Comparison of ENCODE assay signal across 1 cellular context in the genomic region with DNA sequence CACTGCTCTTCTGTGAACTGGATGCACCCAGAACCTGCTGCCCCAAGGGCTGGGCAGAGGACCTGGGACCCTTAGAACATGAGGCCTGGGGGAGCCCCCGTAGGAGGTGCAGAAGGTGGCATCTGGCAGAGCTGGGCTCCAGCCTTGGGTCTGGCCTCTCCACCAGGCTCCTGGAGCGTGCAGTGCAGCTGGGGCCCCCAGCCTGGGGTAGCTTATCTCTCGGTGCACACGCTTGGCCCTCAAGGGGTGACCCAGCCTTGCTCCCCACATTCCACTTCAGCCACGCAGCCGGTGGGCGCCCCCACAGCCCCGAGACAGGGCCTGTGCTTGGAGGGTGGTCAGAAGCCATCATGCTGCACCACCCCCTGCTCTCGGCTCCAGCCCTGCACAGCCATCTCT.
TF ChIP-seq lines count a peak whose summit lies in the region.

No MANE protein-coding gene starts in this region.

TF ChIP-seq in K562, 482 proteins besides CTCF, POLR2A, EP300 and RAD21 (continued from another document):
- TF ChIP-seq, protein P1, sequence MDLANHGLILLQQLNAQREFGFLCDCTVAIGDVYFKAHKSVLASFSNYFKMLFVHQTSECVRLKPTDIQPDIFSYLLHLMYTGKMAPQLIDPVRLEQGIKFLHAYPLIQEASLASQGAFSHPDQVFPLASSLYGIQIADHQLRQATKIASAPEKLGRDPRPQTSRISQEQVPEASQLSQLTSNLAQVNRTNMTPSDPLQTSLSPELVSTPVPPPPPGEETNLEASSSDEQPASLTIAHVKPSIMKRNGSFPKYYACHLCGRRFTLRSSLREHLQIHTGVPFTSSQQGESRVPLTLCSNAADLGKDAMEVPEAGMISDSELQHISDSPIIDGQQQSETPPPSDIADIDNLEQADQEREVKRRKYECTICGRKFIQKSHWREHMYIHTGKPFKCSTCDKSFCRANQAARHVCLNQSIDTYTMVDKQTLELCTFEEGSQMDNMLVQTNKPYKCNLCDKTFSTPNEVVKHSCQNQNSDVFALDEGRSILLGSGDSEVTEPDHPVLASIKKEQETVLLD (IDR thresholded peaks at IDR 0.05) = no peak
- peak in 1 of 2 experiments; percentile 37; a peak in 1 of 4 replicates for TF ChIP-seq MAZ (CRISPR knock-in tag; conservative IDR thresholded peaks at IDR 0.05 in 1 of 2, IDR thresholded peaks at IDR 0.05 in 1 of 2)
- TF ChIP-seq, protein P2, sequence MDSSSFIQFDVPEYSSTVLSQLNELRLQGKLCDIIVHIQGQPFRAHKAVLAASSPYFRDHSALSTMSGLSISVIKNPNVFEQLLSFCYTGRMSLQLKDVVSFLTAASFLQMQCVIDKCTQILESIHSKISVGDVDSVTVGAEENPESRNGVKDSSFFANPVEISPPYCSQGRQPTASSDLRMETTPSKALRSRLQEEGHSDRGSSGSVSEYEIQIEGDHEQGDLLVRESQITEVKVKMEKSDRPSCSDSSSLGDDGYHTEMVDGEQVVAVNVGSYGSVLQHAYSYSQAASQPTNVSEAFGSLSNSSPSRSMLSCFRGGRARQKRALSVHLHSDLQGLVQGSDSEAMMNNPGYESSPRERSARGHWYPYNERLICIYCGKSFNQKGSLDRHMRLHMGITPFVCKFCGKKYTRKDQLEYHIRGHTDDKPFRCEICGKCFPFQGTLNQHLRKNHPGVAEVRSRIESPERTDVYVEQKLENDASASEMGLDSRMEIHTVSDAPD (CRISPR knock-in tag; IDR thresholded peaks at IDR 0.05) = no peak
- TF ChIP-seq RFX1 (IDR thresholded peaks at IDR 0.05) = no peak
- TF ChIP-seq, protein P3, sequence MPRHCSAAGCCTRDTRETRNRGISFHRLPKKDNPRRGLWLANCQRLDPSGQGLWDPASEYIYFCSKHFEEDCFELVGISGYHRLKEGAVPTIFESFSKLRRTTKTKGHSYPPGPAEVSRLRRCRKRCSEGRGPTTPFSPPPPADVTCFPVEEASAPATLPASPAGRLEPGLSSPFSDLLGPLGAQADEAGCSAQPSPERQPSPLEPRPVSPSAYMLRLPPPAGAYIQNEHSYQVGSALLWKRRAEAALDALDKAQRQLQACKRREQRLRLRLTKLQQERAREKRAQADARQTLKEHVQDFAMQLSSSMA (CRISPR knock-in tag; IDR thresholded peaks at IDR 0.05) = no peak
- no peak for TF ChIP-seq E2F3 (CRISPR knock-in tag; IDR thresholded peaks at IDR 0.05)
- TF ChIP-seq TAL1 (IDR thresholded peaks at IDR 0.05) = peak; percentile 26; the same call in 1 of the 2 replicates
- TF ChIP-seq NR4A1 (CRISPR knock-in tag; IDR thresholded peaks at IDR 0.05) = no peak
- no peak for TF ChIP-seq NR4A1 (tag; IDR thresholded peaks at IDR 0.05)
- no peak for TF ChIP-seq NCOA6 (IDR thresholded peaks at IDR 0.05)
- no peak for TF ChIP-seq CEBPB (tag; IDR thresholded peaks at IDR 0.05)
- TF ChIP-seq, protein P4, sequence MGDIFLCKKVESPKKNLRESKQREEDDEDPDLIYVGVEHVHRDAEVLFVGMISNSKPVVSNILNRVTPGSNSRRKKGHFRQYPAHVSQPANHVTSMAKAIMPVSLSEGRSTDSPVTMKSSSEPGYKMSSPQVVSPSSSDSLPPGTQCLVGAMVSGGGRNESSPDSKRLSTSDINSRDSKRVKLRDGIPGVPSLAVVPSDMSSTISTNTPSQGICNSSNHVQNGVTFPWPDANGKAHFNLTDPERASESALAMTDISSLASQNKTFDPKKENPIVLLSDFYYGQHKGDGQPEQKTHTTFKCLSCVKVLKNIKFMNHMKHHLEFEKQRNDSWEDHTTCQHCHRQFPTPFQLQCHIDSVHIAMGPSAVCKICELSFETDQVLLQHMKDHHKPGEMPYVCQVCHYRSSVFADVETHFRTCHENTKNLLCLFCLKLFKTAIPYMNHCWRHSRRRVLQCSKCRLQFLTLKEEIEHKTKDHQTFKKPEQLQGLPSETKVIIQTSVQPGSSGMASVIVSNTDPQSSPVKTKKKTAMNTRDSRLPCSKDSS (IDR thresholded peaks at IDR 0.05; ENCODE audit: low read depth, partially characterized antibody) = no peak
- no peak for TF ChIP-seq ZNF76 (CRISPR knock-in tag; IDR thresholded peaks at IDR 0.05; ENCODE audit: borderline replicate concordance)
- peak; percentile 36 for TF ChIP-seq CCNT2 (IDR thresholded peaks at IDR 0.05; ENCODE audit: borderline replicate concordance, extremely low read depth, insufficient read length, low read depth, low read length)
- TF ChIP-seq ZNF133 (CRISPR knock-in tag; IDR thresholded peaks at IDR 0.05) = no peak
- TF ChIP-seq, protein P5, sequence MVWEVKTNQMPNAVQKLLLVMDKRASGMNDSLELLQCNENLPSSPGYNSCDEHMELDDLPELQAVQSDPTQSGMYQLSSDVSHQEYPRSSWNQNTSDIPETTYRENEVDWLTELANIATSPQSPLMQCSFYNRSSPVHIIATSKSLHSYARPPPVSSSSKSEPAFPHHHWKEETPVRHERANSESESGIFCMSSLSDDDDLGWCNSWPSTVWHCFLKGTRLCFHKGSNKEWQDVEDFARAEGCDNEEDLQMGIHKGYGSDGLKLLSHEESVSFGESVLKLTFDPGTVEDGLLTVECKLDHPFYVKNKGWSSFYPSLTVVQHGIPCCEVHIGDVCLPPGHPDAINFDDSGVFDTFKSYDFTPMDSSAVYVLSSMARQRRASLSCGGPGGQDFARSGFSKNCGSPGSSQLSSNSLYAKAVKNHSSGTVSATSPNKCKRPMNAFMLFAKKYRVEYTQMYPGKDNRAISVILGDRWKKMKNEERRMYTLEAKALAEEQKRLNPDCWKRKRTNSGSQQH (CRISPR knock-in tag; IDR thresholded peaks at IDR 0.05) = no peak
- no peak for TF ChIP-seq DNMT1 (IDR thresholded peaks at IDR 0.05)
- TF ChIP-seq, protein P6, sequence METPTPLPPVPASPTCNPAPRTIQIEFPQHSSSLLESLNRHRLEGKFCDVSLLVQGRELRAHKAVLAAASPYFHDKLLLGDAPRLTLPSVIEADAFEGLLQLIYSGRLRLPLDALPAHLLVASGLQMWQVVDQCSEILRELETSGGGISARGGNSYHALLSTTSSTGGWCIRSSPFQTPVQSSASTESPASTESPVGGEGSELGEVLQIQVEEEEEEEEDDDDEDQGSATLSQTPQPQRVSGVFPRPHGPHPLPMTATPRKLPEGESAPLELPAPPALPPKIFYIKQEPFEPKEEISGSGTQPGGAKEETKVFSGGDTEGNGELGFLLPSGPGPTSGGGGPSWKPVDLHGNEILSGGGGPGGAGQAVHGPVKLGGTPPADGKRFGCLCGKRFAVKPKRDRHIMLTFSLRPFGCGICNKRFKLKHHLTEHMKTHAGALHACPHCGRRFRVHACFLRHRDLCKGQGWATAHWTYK (CRISPR knock-in tag; IDR thresholded peaks at IDR 0.05) = no peak
- no peak for TF ChIP-seq JUN (IDR thresholded peaks at IDR 0.05; ENCODE audit: borderline replicate concordance, low read depth, low read length)
- TF ChIP-seq JUN (CRISPR knock-in tag; IDR thresholded peaks at IDR 0.05; ENCODE audit: borderline replicate concordance) = no peak
- no peak for TF ChIP-seq PHTF2 (CRISPR knock-in tag; IDR thresholded peaks at IDR 0.05)
- TF ChIP-seq SMAD4 (CRISPR knock-in tag; conservative IDR thresholded peaks at IDR 0.05) = 0 out of 2 replicates have a peak, but pooled peaks have one; percentile 7
- no peak for TF ChIP-seq ZNF253 (CRISPR knock-in tag; conservative IDR thresholded peaks at IDR 0.05)
- TF ChIP-seq ZNF263 (CRISPR knock-in tag; IDR thresholded peaks at IDR 0.05; ENCODE audit: borderline replicate concordance) = no peak
- no peak for TF ChIP-seq ZNF696 (CRISPR knock-in tag; conservative IDR thresholded peaks at IDR 0.05)
- no peak for TF ChIP-seq ZSCAN32 (CRISPR knock-in tag; IDR thresholded peaks at IDR 0.05)
- no peak for TF ChIP-seq FOXA3 (CRISPR knock-in tag; conservative IDR thresholded peaks at IDR 0.05 in 1 of 2, IDR thresholded peaks at IDR 0.05 in 1 of 2)
- TF ChIP-seq CBX8 (IDR thresholded peaks at IDR 0.05; ENCODE audit: borderline replicate concordance, extremely low read depth, low read depth, low read length, poor library complexity, severe bottlenecking) = no peak
- no peak for TF ChIP-seq NBN (IDR thresholded peaks at IDR 0.05; ENCODE audit: low read depth)
- TF ChIP-seq ZNF347 (CRISPR knock-in tag; IDR thresholded peaks at IDR 0.05; ENCODE audit: low read depth) = no peak
- TF ChIP-seq, protein P7, sequence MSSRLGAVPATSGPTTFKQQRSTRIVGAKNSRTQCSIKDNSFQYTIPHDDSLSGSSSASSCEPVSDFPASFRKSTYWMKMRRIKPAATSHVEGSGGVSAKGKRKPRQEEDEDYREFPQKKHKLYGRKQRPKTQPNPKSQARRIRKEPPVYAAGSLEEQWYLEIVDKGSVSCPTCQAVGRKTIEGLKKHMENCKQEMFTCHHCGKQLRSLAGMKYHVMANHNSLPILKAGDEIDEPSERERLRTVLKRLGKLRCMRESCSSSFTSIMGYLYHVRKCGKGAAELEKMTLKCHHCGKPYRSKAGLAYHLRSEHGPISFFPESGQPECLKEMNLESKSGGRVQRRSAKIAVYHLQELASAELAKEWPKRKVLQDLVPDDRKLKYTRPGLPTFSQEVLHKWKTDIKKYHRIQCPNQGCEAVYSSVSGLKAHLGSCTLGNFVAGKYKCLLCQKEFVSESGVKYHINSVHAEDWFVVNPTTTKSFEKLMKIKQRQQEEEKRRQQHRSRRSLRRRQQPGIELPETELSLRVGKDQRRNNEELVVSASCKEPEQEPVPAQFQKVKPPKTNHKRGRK (tag; IDR thresholded peaks at IDR 0.05) = no peak
- TF ChIP-seq ZFX (CRISPR knock-in tag; IDR thresholded peaks at IDR 0.05) = peak; percentile 8
- peak; percentile 24; the same call in 1 of the 2 replicates for TF ChIP-seq CXXC5 (CRISPR knock-in tag; IDR thresholded peaks at IDR 0.05)
- TF ChIP-seq ZEB2 (IDR thresholded peaks at IDR 0.05) = no peak
- TF ChIP-seq LARP7 (IDR thresholded peaks at IDR 0.05) = no peak
- TF ChIP-seq, protein P8, sequence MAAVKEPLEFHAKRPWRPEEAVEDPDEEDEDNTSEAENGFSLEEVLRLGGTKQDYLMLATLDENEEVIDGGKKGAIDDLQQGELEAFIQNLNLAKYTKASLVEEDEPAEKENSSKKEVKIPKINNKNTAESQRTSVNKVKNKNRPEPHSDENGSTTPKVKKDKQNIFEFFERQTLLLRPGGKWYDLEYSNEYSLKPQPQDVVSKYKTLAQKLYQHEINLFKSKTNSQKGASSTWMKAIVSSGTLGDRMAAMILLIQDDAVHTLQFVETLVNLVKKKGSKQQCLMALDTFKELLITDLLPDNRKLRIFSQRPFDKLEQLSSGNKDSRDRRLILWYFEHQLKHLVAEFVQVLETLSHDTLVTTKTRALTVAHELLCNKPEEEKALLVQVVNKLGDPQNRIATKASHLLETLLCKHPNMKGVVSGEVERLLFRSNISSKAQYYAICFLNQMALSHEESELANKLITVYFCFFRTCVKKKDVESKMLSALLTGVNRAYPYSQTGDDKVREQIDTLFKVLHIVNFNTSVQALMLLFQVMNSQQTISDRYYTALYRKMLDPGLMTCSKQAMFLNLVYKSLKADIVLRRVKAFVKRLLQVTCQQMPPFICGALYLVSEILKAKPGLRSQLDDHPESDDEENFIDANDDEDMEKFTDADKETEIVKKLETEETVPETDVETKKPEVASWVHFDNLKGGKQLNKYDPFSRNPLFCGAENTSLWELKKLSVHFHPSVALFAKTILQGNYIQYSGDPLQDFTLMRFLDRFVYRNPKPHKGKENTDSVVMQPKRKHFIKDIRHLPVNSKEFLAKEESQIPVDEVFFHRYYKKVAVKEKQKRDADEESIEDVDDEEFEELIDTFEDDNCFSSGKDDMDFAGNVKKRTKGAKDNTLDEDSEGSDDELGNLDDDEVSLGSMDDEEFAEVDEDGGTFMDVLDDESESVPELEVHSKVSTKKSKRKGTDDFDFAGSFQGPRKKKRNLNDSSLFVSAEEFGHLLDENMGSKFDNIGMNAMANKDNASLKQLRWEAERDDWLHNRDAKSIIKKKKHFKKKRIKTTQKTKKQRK (IDR thresholded peaks at IDR 0.05; ENCODE audit: borderline replicate concordance, low read depth, low read length) = no peak
- no peak for TF ChIP-seq HDAC6 (IDR thresholded peaks at IDR 0.05; ENCODE audit: low read depth, low read length)
- no peak for TF ChIP-seq HMG20B (CRISPR knock-in tag; IDR thresholded peaks at IDR 0.05)
- no peak for TF ChIP-seq FOS (IDR thresholded peaks at IDR 0.05; ENCODE audit: extremely low read depth, insufficient read length)
- TF ChIP-seq ARID1B (IDR thresholded peaks at IDR 0.05) = peak; percentile 62
- TF ChIP-seq, protein P9, sequence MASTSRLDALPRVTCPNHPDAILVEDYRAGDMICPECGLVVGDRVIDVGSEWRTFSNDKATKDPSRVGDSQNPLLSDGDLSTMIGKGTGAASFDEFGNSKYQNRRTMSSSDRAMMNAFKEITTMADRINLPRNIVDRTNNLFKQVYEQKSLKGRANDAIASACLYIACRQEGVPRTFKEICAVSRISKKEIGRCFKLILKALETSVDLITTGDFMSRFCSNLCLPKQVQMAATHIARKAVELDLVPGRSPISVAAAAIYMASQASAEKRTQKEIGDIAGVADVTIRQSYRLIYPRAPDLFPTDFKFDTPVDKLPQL (IDR thresholded peaks at IDR 0.05; ENCODE audit: extremely low read depth, insufficient read length) = no peak
- TF ChIP-seq, protein P10, sequence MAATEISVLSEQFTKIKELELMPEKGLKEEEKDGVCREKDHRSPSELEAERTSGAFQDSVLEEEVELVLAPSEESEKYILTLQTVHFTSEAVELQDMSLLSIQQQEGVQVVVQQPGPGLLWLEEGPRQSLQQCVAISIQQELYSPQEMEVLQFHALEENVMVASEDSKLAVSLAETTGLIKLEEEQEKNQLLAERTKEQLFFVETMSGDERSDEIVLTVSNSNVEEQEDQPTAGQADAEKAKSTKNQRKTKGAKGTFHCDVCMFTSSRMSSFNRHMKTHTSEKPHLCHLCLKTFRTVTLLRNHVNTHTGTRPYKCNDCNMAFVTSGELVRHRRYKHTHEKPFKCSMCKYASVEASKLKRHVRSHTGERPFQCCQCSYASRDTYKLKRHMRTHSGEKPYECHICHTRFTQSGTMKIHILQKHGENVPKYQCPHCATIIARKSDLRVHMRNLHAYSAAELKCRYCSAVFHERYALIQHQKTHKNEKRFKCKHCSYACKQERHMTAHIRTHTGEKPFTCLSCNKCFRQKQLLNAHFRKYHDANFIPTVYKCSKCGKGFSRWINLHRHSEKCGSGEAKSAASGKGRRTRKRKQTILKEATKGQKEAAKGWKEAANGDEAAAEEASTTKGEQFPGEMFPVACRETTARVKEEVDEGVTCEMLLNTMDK (IDR thresholded peaks at IDR 0.05; ENCODE audit: borderline replicate concordance, insufficient read depth, low read depth, low read length, poor library complexity, severe bottlenecking) = no peak
- no peak for TF ChIP-seq PTTG1 (tag; IDR thresholded peaks at IDR 0.05; ENCODE audit: low read depth)
- peak; percentile 37 for TF ChIP-seq HMGN3 (IDR thresholded peaks at IDR 0.05; ENCODE audit: borderline replicate concordance, extremely low read depth, insufficient read length, low read depth, low read length)
- TF ChIP-seq RBFOX2 (IDR thresholded peaks at IDR 0.05; ENCODE audit: low read depth, low read length) = no peak
- no peak for TF ChIP-seq ZZZ3 (IDR thresholded peaks at IDR 0.05)
- TF ChIP-seq ZNF3 (CRISPR knock-in tag; IDR thresholded peaks at IDR 0.05) = no peak
- TF ChIP-seq, protein P11, sequence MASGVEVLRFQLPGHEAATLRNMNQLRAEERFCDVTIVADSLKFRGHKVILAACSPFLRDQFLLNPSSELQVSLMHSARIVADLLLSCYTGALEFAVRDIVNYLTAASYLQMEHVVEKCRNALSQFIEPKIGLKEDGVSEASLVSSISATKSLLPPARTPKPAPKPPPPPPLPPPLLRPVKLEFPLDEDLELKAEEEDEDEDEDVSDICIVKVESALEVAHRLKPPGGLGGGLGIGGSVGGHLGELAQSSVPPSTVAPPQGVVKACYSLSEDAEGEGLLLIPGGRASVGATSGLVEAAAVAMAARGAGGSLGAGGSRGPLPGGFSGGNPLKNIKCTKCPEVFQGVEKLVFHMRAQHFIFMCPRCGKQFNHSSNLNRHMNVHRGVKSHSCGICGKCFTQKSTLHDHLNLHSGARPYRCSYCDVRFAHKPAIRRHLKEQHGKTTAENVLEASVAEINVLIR (CRISPR knock-in tag; IDR thresholded peaks at IDR 0.05) = no peak
- no peak for TF ChIP-seq FOXK2 (conservative IDR thresholded peaks at IDR 0.05 in 1 of 2, IDR thresholded peaks at IDR 0.05 in 1 of 2; ENCODE audit: low read depth in 2 of 2)
- no peak for TF ChIP-seq ZNF766 (CRISPR knock-in tag; conservative IDR thresholded peaks at IDR 0.05)
